ENCODE assay signal across 8 cellular contexts in genomic region chr11:2886191-2886894, GRCh38. TPM values are rescaled to one million over a fixed set of nuclear protein-coding genes. Genes with fewer than 3 reads are reported as not detected.
DNase-seq lines count a peak whose midpoint lies in the region; ATAC-seq, FAIRE-seq and TF ChIP-seq lines count a peak whose summit lies in the region.

No MANE protein-coding gene starts in this region.

- H3K27me3 ChIP-seq in stomach smooth muscle (ENCODE audit: control insufficient read depth in 1 of 2, insufficient read depth in 2 of 2, low read length in 2 of 2) = no peaks in the 10 kb centered on the region

- peak overlapping the region in 1 of 2 donors; percentile 64 for H3K4me3 ChIP-seq in stomach smooth muscle (ENCODE audit: low read length in 2 of 2)

- peak overlapping the region; percentile 66 for H3K27ac ChIP-seq in stomach smooth muscle (ENCODE audit: low read length)

- H3K36me3 ChIP-seq in stomach smooth muscle (ENCODE audit: control insufficient read depth in 2 of 2, insufficient read depth in 2 of 2, low read length in 2 of 2) = no peaks in the 10 kb centered on the region

- peak overlapping the region in 1 of 2 donors; percentile 58 for H3K9ac ChIP-seq in stomach smooth muscle (ENCODE audit: low read length in 2 of 2)

- peaks cover 49% of the 10 kb centered on the region for H3K4me1 ChIP-seq in stomach smooth muscle (ENCODE audit: control insufficient read depth, insufficient read depth, low read length)

- FAIRE-seq in GM12891 (lab: Jason Lieb, UNC) = peak; percentile 58

- H3K9me3 ChIP-seq in stomach smooth muscle (ENCODE audit: control insufficient read depth in 2 of 2, low read length in 2 of 2) = no peaks in the 10 kb centered on the region

- TF ChIP-seq POLR2A in GM12891 (IDR thresholded peaks at IDR 0.05; ENCODE audit: low read depth, low read length) = no peak

- ATAC-seq in HG02943 (IDR thresholded peaks at IDR 0.05; ENCODE audit: low read depth, unreplicated experiment) (peak; percentile 4), GM21390 (IDR thresholded peaks at IDR 0.05; ENCODE audit: unreplicated experiment) (no peak)

- DNase-seq in GM12891 (ENCODE audit: insufficient read length, low spot score) (no peak), iris pigment epithelial cell (ENCODE audit: low read depth) (peak; percentile 22), NCI-H1105 treated with DMSO at 0.1 percent for 48 hours (lab: John Stamatoyannopoulos, UW) (no peak), dedifferentiated amniotic fluid mesenchymal stem cell (ENCODE audit: extremely low spot score) (no peak)
- DNase-seq in activated naive CD4-positive, alpha-beta T cell treated with anti-CD3 and anti-CD28 coated beads, Interleukin-2, amount 50 U/mL, for 16 hours = peak; percentile 30

TF ChIP-seq in GM12891, 5 proteins besides CTCF, POLR2A, EP300 and RAD21:
- no peak for TF ChIP-seq PAX5 (IDR thresholded peaks at IDR 0.05; ENCODE audit: insufficient read depth, low read length, severe bottlenecking)
- no peak for TF ChIP-seq POU2F2 (IDR thresholded peaks at IDR 0.05; ENCODE audit: low read depth, low read length)
- no peak for TF ChIP-seq POLR2AphosphoS5 (IDR thresholded peaks at IDR 0.05; ENCODE audit: low read depth, low read length)
- no peak for TF ChIP-seq SPI1 (IDR thresholded peaks at IDR 0.05; ENCODE audit: low read depth, low read length)
- TF ChIP-seq TAF1 (IDR thresholded peaks at IDR 0.05; ENCODE audit: low read depth, low read length) = no peak

RNA-seq across cellular contexts. Expression of gene CDKN1C, which starts 0.8 kb away (rescaled TPM):
- 0.15 TPM for polyA plus RNA-seq in GM12891 (2012; ENCODE audit: low read depth, missing spikeins)

RNA-seq across cellular contexts. Expression of gene PHLDA2, which starts 42.9 kb away (rescaled TPM):
- polyA plus RNA-seq in GM12891 (2012; ENCODE audit: low read depth, missing spikeins) = 0.42 TPM

Comparison
In these comparisons a context has a peak if more than half of its experiments do, and no peak if none do; other contexts are left out.
1. DNase-seq: peak in activated naive CD4-positive, alpha-beta T cell treated with anti-CD3 and anti-CD28 coated beads, Interleukin-2, amount 50 U/mL, for 16 hours (single experiment) and iris pigment epithelial cell (single experiment); none in GM12891 (single experiment), NCI-H1105 treated with DMSO at 0.1 percent for 48 hours (single experiment) and dedifferentiated amniotic fluid mesenchymal stem cell (single experiment).